11 cellular contexts compared by ENCODE assay signal in genomic region chr9:130017035-130017909, GRCh38. TPM values are rescaled to one million over a fixed set of nuclear protein-coding genes. Genes with fewer than 3 reads are reported as not detected.
A peak's percentile ranks its signal among the peaks of the same experiment; 100 is the strongest.
DNase-seq lines count a peak whose midpoint lies in the region; ATAC-seq and TF ChIP-seq lines count a peak whose summit lies in the region.
"Had no signal": no experiment of that assay in that cellular context is flagged by ENCODE, and none has a peak within 500 bp of the region (broad histone marks: within the 10 kb centered on the region; RNA-seq: fewer than 3 reads in every experiment).

No MANE protein-coding gene starts in this region.

- H3K36me3 ChIP-seq in thyroid gland = no peaks in the 10 kb centered on the region

- TF ChIP-seq POLR2A in thyroid gland (IDR thresholded peaks at IDR 0.05) = no peak

- TF ChIP-seq CTCF in thyroid gland (IDR thresholded peaks at IDR 0.05) = no peak

- no peaks in the 10 kb centered on the region for H3K27me3 ChIP-seq in thyroid gland

- no peak overlapping the region for H3K4me3 ChIP-seq in thyroid gland (replicated peaks in 1 of 3)

- intact Hi-C loops in activated T-helper 1 cell treated with anti-CD3 and anti-CD28 coated beads, Interleukin-12 subunit alpha, Interleukin-12 subunit beta, Interleukin-2, Interleukin-4 antibody, amounts not matched to agents 30 ng/mL and 10 ng/mL and 1 ng/mL, durations not matched to agents 14 hours and 24 hours and 36 hours (cut with micrococcal nuclease) = no loop called here
- intact Hi-C loops in thyroid gland (cut with DNase I) = no loop called here

- peak overlapping the region; percentile 95 for H3K27ac Mint-ChIP-seq in activated T-helper 1 cell treated with anti-CD3 and anti-CD28 coated beads, Interleukin-12 subunit alpha, Interleukin-12 subunit beta, Interleukin-2, Interleukin-4 antibody, amounts not matched to agents 30 ng/mL and 10 ng/mL and 1 ng/mL, durations not matched to agents 14 hours and 24 hours and 36 hours
- H3K27ac Mint-ChIP-seq: progenitor cell of endocrine pancreas had no signal

- H3K4me1 ChIP-seq in thyroid gland = peaks cover 19 to 45% of the 10 kb centered on the region in 2 donors

- WGBS in thyroid gland, 2 donors = 75 to 77% methylated on average over 10 of the region's 10 CpGs

- no peaks in the 10 kb centered on the region for H3K9me3 ChIP-seq in thyroid gland

- no peak for ATAC-seq in HG03520 (IDR thresholded peaks at IDR 0.05; ENCODE audit: unreplicated experiment)

- peak; percentile 47 for DNase-seq in activated CD8-positive, alpha-beta memory T cell treated with anti-CD3 and anti-CD28 coated beads for 24 hours
- no peak for DNase-seq in activated CD8-positive, alpha-beta memory T cell treated with anti-CD3 and anti-CD28 coated beads, Interleukin-2, amount 50 U/mL, for 4 hours
- no peak for DNase-seq in activated T-helper 1 cell treated with anti-CD3 and anti-CD28 coated beads, Interleukin-12 subunit alpha, Interleukin-12 subunit beta, Interleukin-2, Interleukin-4 antibody, amounts not matched to agents 30 ng/mL and 10 ng/mL and 1 ng/mL, durations not matched to agents 14 hours and 24 hours and 36 hours (ENCODE audit: low spot score)
- DNase-seq in left kidney (ENCODE audit: low read depth, low spot score) (peak; percentile 14), thyroid gland (no peak), NCI-H1694 treated with DMSO at 0.1 percent for 48 hours (lab: John Stamatoyannopoulos, UW) (no peak)
- DNase-seq in stimulated activated CD8-positive, alpha-beta memory T cell treated with anti-CD3 and anti-CD28 coated beads, Interleukin-4, amount 100 ng/mL, for 48 hours = no peak
- DNase-seq: activated CD4-positive, alpha-beta T cell treated with anti-CD3 and anti-CD28 coated beads for 1 hour; left cardiac atrium had no signal

- peak overlapping the region; percentile 86 to 95 (median 94) for H3K27ac ChIP-seq in thyroid gland

- H3K4me3 Mint-ChIP-seq in activated T-helper 1 cell treated with anti-CD3 and anti-CD28 coated beads, Interleukin-12 subunit alpha, Interleukin-12 subunit beta, Interleukin-2, Interleukin-4 antibody, amounts not matched to agents 30 ng/mL and 10 ng/mL and 1 ng/mL, durations not matched to agents 14 hours and 24 hours and 36 hours = peak overlapping the region; percentile 66

- peaks cover 63% of the 10 kb centered on the region for H3K4me1 Mint-ChIP-seq in activated T-helper 1 cell treated with anti-CD3 and anti-CD28 coated beads, Interleukin-12 subunit alpha, Interleukin-12 subunit beta, Interleukin-2, Interleukin-4 antibody, amounts not matched to agents 30 ng/mL and 10 ng/mL and 1 ng/mL, durations not matched to agents 14 hours and 24 hours and 36 hours (ENCODE audit: low read depth)

- no peaks in the 10 kb centered on the region for H3K27me3 Mint-ChIP-seq in activated T-helper 1 cell treated with anti-CD3 and anti-CD28 coated beads, Interleukin-12 subunit alpha, Interleukin-12 subunit beta, Interleukin-2, Interleukin-4 antibody, amounts not matched to agents 30 ng/mL and 10 ng/mL and 1 ng/mL, durations not matched to agents 14 hours and 24 hours and 36 hours (ENCODE audit: insufficient read depth)
- H3K27me3 Mint-ChIP-seq: progenitor cell of endocrine pancreas had no signal

- peaks cover 36% of the 10 kb centered on the region for H3K36me3 Mint-ChIP-seq in activated T-helper 1 cell treated with anti-CD3 and anti-CD28 coated beads, Interleukin-12 subunit alpha, Interleukin-12 subunit beta, Interleukin-2, Interleukin-4 antibody, amounts not matched to agents 30 ng/mL and 10 ng/mL and 1 ng/mL, durations not matched to agents 14 hours and 24 hours and 36 hours (ENCODE audit: low read depth)

- H3K9me3 Mint-ChIP-seq in activated T-helper 1 cell treated with anti-CD3 and anti-CD28 coated beads, Interleukin-12 subunit alpha, Interleukin-12 subunit beta, Interleukin-2, Interleukin-4 antibody, amounts not matched to agents 30 ng/mL and 10 ng/mL and 1 ng/mL, durations not matched to agents 14 hours and 24 hours and 36 hours = peaks cover 12% of the 10 kb centered on the region

RNA-seq across cellular contexts. Expression of gene FNBP1, which starts 25.7 kb away (rescaled TPM):
- total RNA-seq in activated T-helper 1 cell treated with anti-CD3 and anti-CD28 coated beads, Interleukin-12 subunit alpha, Interleukin-12 subunit beta, Interleukin-2, Interleukin-4 antibody, amounts not matched to agents 30 ng/mL and 10 ng/mL and 1 ng/mL, durations not matched to agents 14 hours and 24 hours and 36 hours = 195 and 202 TPM in 2 replicates
- 10 to 100 TPM; 55.8 to 78.5 (median 76.0) TPM for total RNA-seq in thyroid gland

RNA-seq across cellular contexts. Expression of gene GPR107, which starts 36.4 kb away (rescaled TPM):
- 23.1 and 24.9 TPM in 2 replicates for total RNA-seq in activated T-helper 1 cell treated with anti-CD3 and anti-CD28 coated beads, Interleukin-12 subunit alpha, Interleukin-12 subunit beta, Interleukin-2, Interleukin-4 antibody, amounts not matched to agents 30 ng/mL and 10 ng/mL and 1 ng/mL, durations not matched to agents 14 hours and 24 hours and 36 hours
- total RNA-seq in thyroid gland = 10 to 100 TPM; 43.5 to 65.6 (median 58.7) TPM

Comparison
In these comparisons a context has a peak if more than half of its experiments do, and no peak if none do; other contexts are left out.
1. DNase-seq: peak in activated CD8-positive, alpha-beta memory T cell treated with anti-CD3 and anti-CD28 coated beads for 24 hours (single experiment) and left kidney (single experiment); none in activated CD8-positive, alpha-beta memory T cell treated with anti-CD3 and anti-CD28 coated beads, Interleukin-2, amount 50 U/mL, for 4 hours (single experiment), activated T-helper 1 cell treated with anti-CD3 and anti-CD28 coated beads, Interleukin-12 subunit alpha, Interleukin-12 subunit beta, Interleukin-2, Interleukin-4 antibody, amounts not matched to agents 30 ng/mL and 10 ng/mL and 1 ng/mL, durations not matched to agents 14 hours and 24 hours and 36 hours (single experiment), thyroid gland (0 of 2), stimulated activated CD8-positive, alpha-beta memory T cell treated with anti-CD3 and anti-CD28 coated beads, Interleukin-4, amount 100 ng/mL, for 48 hours (single experiment) and NCI-H1694 treated with DMSO at 0.1 percent for 48 hours (single experiment).